ENCODE assay signal across 14 cellular contexts in the genomic region with DNA sequence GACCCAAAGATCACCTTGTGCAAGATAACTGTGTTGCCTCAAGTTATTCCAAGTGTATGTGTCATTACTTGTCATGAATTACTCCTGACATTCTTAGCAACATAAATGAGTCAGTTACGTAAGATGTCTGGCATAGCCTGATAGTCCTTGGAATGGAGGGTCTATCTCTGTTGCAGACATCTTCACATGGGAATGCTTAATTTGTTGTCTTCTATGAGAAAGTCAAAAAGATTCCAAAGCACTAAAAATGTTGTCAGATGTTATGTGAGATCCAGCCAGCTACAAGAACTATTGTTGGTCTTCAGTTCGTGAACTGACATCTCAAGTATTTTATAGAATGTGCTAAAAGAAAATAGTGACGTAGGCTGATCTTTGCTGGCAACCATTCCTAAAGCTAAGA.
DNase-seq lines count a peak whose midpoint lies in the region; ATAC-seq, FAIRE-seq and TF ChIP-seq lines count a peak whose summit lies in the region.
"Had no signal": no experiment of that assay in that cellular context is flagged by ENCODE, and none has a peak within 500 bp of the region (broad histone marks: within the 10 kb centered on the region; RNA-seq: fewer than 3 reads in every experiment).

No MANE protein-coding gene starts in this region.

- H3K27ac ChIP-seq in K562 (ENCODE audit: extremely low read depth, low read depth, low read length) (no peak overlapping the region), thoracic aorta (peak overlapping the region; percentile 79 to 84)

- H3K36me3 ChIP-seq in K562 (ENCODE audit: control insufficient read depth, insufficient read depth, low read length), result no peaks in the 10 kb centered on the region; the same call in 2 of the 3 replicates
- peaks cover 31% of the 10 kb centered on the region for H3K36me3 ChIP-seq in thoracic aorta

- ATAC-seq in K562 (no peak), left ventricle myocardium superior (peak; percentile 39), thoracic aorta (ENCODE audit: insufficient number of reproducible peaks, low FRiP score, low read depth) (no peak), HG03280 (IDR thresholded peaks at IDR 0.05; ENCODE audit: unreplicated experiment) (no peak), HG03159 (IDR thresholded peaks at IDR 0.05; ENCODE audit: unreplicated experiment) (no peak)
- ATAC-seq: activated CD4-positive, alpha-beta T cell treated with anti-CD3 and anti-CD28 coated beads for 36 hours; mucosa of descending colon had no signal

- no TSS peak for BruUV-seq in K562 (replicated peaks; lab: Mats Ljungman, UMichigan)

- TF ChIP-seq CTCF in HFFc6 (IDR thresholded peaks at IDR 0.05) (no peak), K562 (IDR thresholded peaks at IDR 0.05 in 2 of 3, conservative IDR thresholded peaks at IDR 0.05 in 1 of 3; ENCODE audit: insufficient read depth in 2 of 3, low read depth in 1 of 3, low read length in 3 of 3) (no peak), thoracic aorta (IDR thresholded peaks at IDR 0.05) (no peak)

- in situ Hi-C loops in K562 (cut with MboI), result no loop called here

- TF ChIP-seq EP300 in K562 (IDR thresholded peaks at IDR 0.05; ENCODE audit: low read length), result peak; percentile 27; the same call in 1 of the 2 replicates

- H3K4me3 Mint-ChIP-seq in HFFc6, result no peak overlapping the region
- H3K4me3 Mint-ChIP-seq: activated CD4-positive, alpha-beta T cell treated with anti-CD3 and anti-CD28 coated beads for 36 hours had no signal

- H3K4me2 ChIP-seq in K562 (ENCODE audit: insufficient read depth, low read length), result no peak overlapping the region

- peaks cover 33% of the 10 kb centered on the region for H3K4me1 Mint-ChIP-seq in HFFc6 (ENCODE audit: low read depth)
- H3K4me1 Mint-ChIP-seq: activated CD4-positive, alpha-beta T cell treated with anti-CD3 and anti-CD28 coated beads for 36 hours had no signal

- H3K27ac Mint-ChIP-seq in HFFc6, result peak overlapping the region; percentile 73
- H3K27ac Mint-ChIP-seq: activated CD4-positive, alpha-beta T cell treated with anti-CD3 and anti-CD28 coated beads for 36 hours had no signal

- no peak for TF ChIP-seq POLR2A in K562 (conservative IDR thresholded peaks at IDR 0.05)

- no peaks in the 10 kb centered on the region for H4K20me1 ChIP-seq in K562 (replicated peaks; ENCODE audit: control insufficient read depth, insufficient read depth, low read length)

- H3K9me3 ChIP-seq in K562 (replicated peaks; ENCODE audit: control insufficient read depth, insufficient read depth, low read depth, low read length) (no peaks in the 10 kb centered on the region), thoracic aorta (no peaks in the 10 kb centered on the region)
- H3K9me3 ChIP-seq: mucosa of descending colon had no signal

- H3K4me3 ChIP-seq in K562 (no peak overlapping the region), thoracic aorta (no peak overlapping the region)
- H3K4me3 ChIP-seq: mucosa of descending colon had no signal

- H3K27me3 ChIP-seq in K562 (ENCODE audit: control insufficient read depth in 2 of 2, insufficient read depth in 2 of 2, low read length in 2 of 2), result no peaks in the 10 kb centered on the region
- H3K27me3 ChIP-seq in thoracic aorta (replicated peaks; ENCODE audit: insufficient read depth), result no peaks in the 10 kb centered on the region

- intact Hi-C loops in K562 (cut with micrococcal nuclease), result no loop called here
- intact Hi-C loops in left ventricle myocardium superior (cut with micrococcal nuclease), result no loop called here

- no peak overlapping the region for H2AFZ ChIP-seq in K562 (ENCODE audit: low read depth, low read length)

- no peak for FAIRE-seq in K562 (lab: Jason Lieb, UNC)

- WGBS in K562 (ENCODE audit: insufficient coverage, low coverage, missing lambda C conversion rate), result 35% methylated on average over 3 of the region's 3 CpGs

- no peak overlapping the region for H3K9ac ChIP-seq in K562 (ENCODE audit: insufficient read depth in 1 of 2, low read depth in 2 of 2, low read length in 2 of 2)

- H3K36me3 Mint-ChIP-seq in HFFc6 (ENCODE audit: low read depth), result peaks cover 58% of the 10 kb centered on the region

- CTCF ChIA-PET in K562 (lab: Yijun Ruan, JAX; ENCODE audit: low intra/inter-chr PET ratio), result no interaction called here

- DNase-seq in HFFc6 (peak; percentile 84), K562 (ENCODE audit: extremely low read depth in 1 of 4, low spot score in 3 of 4) (peak; percentile 17 to 47 (median 40)), left ventricle myocardium superior (no peak), thoracic aorta (ENCODE audit: low spot score) (no peak), NCI-H2029 (lab: John Stamatoyannopoulos, UW) (no peak)
- DNase-seq: activated CD4-positive, alpha-beta T cell treated with anti-CD3 and anti-CD28 coated beads for 36 hours; caudate nucleus; COR-L47; mucosa of descending colon; NCI-H1092; NCI-H2227 treated with DMSO at 0.1 percent for 48 hours; OCI-M1 had no signal

- H3K79me2 ChIP-seq in K562 (ENCODE audit: control insufficient read depth, insufficient read depth, low read length), result no peaks in the 10 kb centered on the region

- H3K4me1 ChIP-seq in K562 (replicated peaks in 1 of 2; ENCODE audit: control insufficient read depth in 2 of 2, insufficient read depth in 2 of 2, low read length in 2 of 2), result peaks cover 0 to 6% of the 10 kb centered on the region in 2 experiments; a peak in 1 of 5 replicates
- peaks cover 38 to 64% of the 10 kb centered on the region in 2 donors for H3K4me1 ChIP-seq in thoracic aorta (ENCODE audit: control insufficient read depth in 1 of 2, low read depth in 2 of 2)

- POLR2A ChIA-PET in K562 (lab: Yijun Ruan, JAX), result interaction anchor here (0.7 kb wide), 1 partner anchor 161 kb away, joined by 3 read pairs; no protein-coding TSS in a partner anchor

- TF ChIP-seq RAD21 in K562 (CRISPR knock-in tag; conservative IDR thresholded peaks at IDR 0.05 in 1 of 2, IDR thresholded peaks at IDR 0.05 in 1 of 2), result no peak

- H3K9me3 Mint-ChIP-seq in HFFc6, result no peaks in the 10 kb centered on the region

- H3K27me3 Mint-ChIP-seq in HFFc6 (ENCODE audit: insufficient read depth), result peaks cover 3% of the 10 kb centered on the region
- H3K27me3 Mint-ChIP-seq: activated CD4-positive, alpha-beta T cell treated with anti-CD3 and anti-CD28 coated beads for 36 hours had no signal

- no peaks in the 10 kb centered on the region for H3K9me1 ChIP-seq in K562 (ENCODE audit: control insufficient read depth, insufficient read depth, low read length)

TF ChIP-seq in K562, 482 proteins besides CTCF, POLR2A, EP300 and RAD21 (continues in another document):
- no peak for TF ChIP-seq ZFP36 (IDR thresholded peaks at IDR 0.05; ENCODE audit: low read depth, low read length, partially characterized antibody)
- peak; percentile 85 for TF ChIP-seq TCF3 (CRISPR knock-in tag; IDR thresholded peaks at IDR 0.05)
- no peak for TF ChIP-seq JUN (IDR thresholded peaks at IDR 0.05; ENCODE audit: borderline replicate concordance, low read depth, low read length)
- no peak for TF ChIP-seq JUN (CRISPR knock-in tag; IDR thresholded peaks at IDR 0.05; ENCODE audit: borderline replicate concordance)
- 0 out of 2 replicates have a peak, but pooled peaks have one; percentile 21 for TF ChIP-seq SMARCE1 (IDR thresholded peaks at IDR 0.05)
- peak in 1 of 2 experiments; percentile 28; a peak in 1 of 4 replicates for TF ChIP-seq TRIM24 (IDR thresholded peaks at IDR 0.05)
- no peak for TF ChIP-seq SRSF9 (IDR thresholded peaks at IDR 0.05; ENCODE audit: borderline replicate concordance, low read depth, low read length)
- TF ChIP-seq, protein P1, sequence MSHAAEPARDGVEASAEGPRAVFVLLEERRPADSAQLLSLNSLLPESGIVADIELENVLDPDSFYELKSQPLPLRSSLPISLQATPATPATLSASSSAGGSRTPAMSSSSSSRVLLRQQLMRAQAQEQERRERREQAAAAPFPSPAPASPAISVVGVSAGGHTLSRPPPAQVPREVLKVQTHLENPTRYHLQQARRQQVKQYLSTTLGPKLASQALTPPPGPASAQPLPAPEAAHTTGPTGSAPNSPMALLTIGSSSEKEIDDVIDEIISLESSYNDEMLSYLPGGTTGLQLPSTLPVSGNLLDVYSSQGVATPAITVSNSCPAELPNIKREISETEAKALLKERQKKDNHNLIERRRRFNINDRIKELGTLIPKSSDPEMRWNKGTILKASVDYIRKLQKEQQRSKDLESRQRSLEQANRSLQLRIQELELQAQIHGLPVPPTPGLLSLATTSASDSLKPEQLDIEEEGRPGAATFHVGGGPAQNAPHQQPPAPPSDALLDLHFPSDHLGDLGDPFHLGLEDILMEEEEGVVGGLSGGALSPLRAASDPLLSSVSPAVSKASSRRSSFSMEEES (CRISPR knock-in tag; IDR thresholded peaks at IDR 0.05), result no peak
- TF ChIP-seq SIN3B (IDR thresholded peaks at IDR 0.05; ENCODE audit: low read depth), result no peak
- no peak for TF ChIP-seq ZNF507 (tag; conservative IDR thresholded peaks at IDR 0.05)
- TF ChIP-seq, protein P2, sequence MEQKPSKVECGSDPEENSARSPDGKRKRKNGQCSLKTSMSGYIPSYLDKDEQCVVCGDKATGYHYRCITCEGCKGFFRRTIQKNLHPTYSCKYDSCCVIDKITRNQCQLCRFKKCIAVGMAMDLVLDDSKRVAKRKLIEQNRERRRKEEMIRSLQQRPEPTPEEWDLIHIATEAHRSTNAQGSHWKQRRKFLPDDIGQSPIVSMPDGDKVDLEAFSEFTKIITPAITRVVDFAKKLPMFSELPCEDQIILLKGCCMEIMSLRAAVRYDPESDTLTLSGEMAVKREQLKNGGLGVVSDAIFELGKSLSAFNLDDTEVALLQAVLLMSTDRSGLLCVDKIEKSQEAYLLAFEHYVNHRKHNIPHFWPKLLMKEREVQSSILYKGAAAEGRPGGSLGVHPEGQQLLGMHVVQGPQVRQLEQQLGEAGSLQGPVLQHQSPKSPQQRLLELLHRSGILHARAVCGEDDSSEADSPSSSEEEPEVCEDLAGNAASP (IDR thresholded peaks at IDR 0.05), result no peak
- TF ChIP-seq FOSL1 (tag; conservative IDR thresholded peaks at IDR 0.05), result peak; percentile 89
- TF ChIP-seq, protein P3, sequence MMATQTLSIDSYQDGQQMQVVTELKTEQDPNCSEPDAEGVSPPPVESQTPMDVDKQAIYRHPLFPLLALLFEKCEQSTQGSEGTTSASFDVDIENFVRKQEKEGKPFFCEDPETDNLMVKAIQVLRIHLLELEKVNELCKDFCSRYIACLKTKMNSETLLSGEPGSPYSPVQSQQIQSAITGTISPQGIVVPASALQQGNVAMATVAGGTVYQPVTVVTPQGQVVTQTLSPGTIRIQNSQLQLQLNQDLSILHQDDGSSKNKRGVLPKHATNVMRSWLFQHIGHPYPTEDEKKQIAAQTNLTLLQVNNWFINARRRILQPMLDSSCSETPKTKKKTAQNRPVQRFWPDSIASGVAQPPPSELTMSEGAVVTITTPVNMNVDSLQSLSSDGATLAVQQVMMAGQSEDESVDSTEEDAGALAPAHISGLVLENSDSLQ (IDR thresholded peaks at IDR 0.05), result 0 out of 2 replicates have a peak, but pooled peaks have one; percentile 19
- TF ChIP-seq ZNF143 (CRISPR knock-in tag; IDR thresholded peaks at IDR 0.05), result no peak
- TF ChIP-seq JUND (IDR thresholded peaks at IDR 0.05; ENCODE audit: borderline replicate concordance, low read depth, low read length), result peak; percentile 59; the same call in 1 of the 2 replicates
- TF ChIP-seq JUND (tag; IDR thresholded peaks at IDR 0.05; ENCODE audit: borderline replicate concordance, low read depth, low read length), result peak; percentile 50; the same call in 1 of the 3 replicates

Comparison
In these comparisons a context has a peak if more than half of its experiments do, and no peak if none do; other contexts are left out.
1. DNase-seq: peak in HFFc6 (single experiment) and K562 (4 of 4); none in left ventricle myocardium superior (single experiment), thoracic aorta (single experiment) and NCI-H2029 (single experiment).